In genomic region chr13:94657167-94657566, GRCh38 we compare ENCODE assay signal across 10 cellular contexts. TPM values are rescaled to one million over a fixed set of nuclear protein-coding genes. Genes with fewer than 3 reads are reported as not detected.
DNase-seq lines count a peak whose midpoint lies in the region; ATAC-seq and TF ChIP-seq lines count a peak whose summit lies in the region.
"Had no signal": no experiment of that assay in that cellular context is flagged by ENCODE, and none has a peak within 500 bp of the region (broad histone marks: within the 10 kb centered on the region; RNA-seq: fewer than 3 reads in every experiment).

No MANE protein-coding gene starts in this region.

- intact Hi-C loops in naive thymus-derived CD4-positive, alpha-beta T cell (cut with micrococcal nuclease) = no loop called here
- intact Hi-C loops in adrenal gland (cut with DNase I) = no loop called here

- whole genome bisulfite sequencing in adrenal gland, 4 donors = 84 to 96% (median 88%) methylated on average over 4 of the region's 4 CpGs

- H3K36me3 ChIP-seq in HUES48 (ENCODE audit: control insufficient read depth, insufficient read depth, low read length) (no peaks in the 10 kb centered on the region), adrenal gland (replicated peaks in 1 of 2) (no peaks in the 10 kb centered on the region)
- H3K36me3 ChIP-seq in naive thymus-derived CD4-positive, alpha-beta T cell (ENCODE audit: control insufficient read depth in 2 of 3, insufficient read depth in 3 of 3, low read length in 3 of 3) = no peaks in the 10 kb centered on the region

- no peak for TF ChIP-seq POLR2A in adrenal gland (IDR thresholded peaks at IDR 0.05)

- H3K4me3 ChIP-seq in HUES48 (ENCODE audit: low read depth, low read length) (no peak overlapping the region), adrenal gland (no peak overlapping the region)
- H3K4me3 ChIP-seq in naive thymus-derived CD4-positive, alpha-beta T cell (ENCODE audit: low read length) = no peak overlapping the region

- H3K27me3 Mint-ChIP-seq in naive thymus-derived CD4-positive, alpha-beta T cell = peaks cover 3 to 15% (median 13%) of the 10 kb centered on the region in 5 donors

- TF ChIP-seq CTCF in adrenal gland (IDR thresholded peaks at IDR 0.05) = no peak

- DNase-seq in activated CD4-positive, CD25-positive, alpha-beta regulatory T cell (lab: John Stamatoyannopoulos, UW) = no peak
- peak; percentile 64 for DNase-seq in HCEC 1CT
- DNase-seq in iris pigment epithelial cell (ENCODE audit: low read depth) = peak; percentile 28
- DNase-seq in inferior parietal cortex (ENCODE audit: extremely low spot score) = no peak
- no peak for DNase-seq in naive thymus-derived CD4-positive, alpha-beta T cell
- no peak for DNase-seq in adrenal gland
- DNase-seq: 8988T had no signal

- peak; percentile 54 to 62 for ATAC-seq in activated CD4-positive, CD25-positive, alpha-beta regulatory T cell treated with anti-CD3 and anti-CD28 coated beads, Interleukin-2, amount 50 U/mL, for 24 hours
- no peak for ATAC-seq in naive thymus-derived CD4-positive, alpha-beta T cell

- H3K4me1 ChIP-seq in HUES48 (ENCODE audit: control insufficient read depth, insufficient read depth, low read length) = peaks cover 26% of the 10 kb centered on the region
- no peaks in the 10 kb centered on the region for H3K4me1 ChIP-seq in naive thymus-derived CD4-positive, alpha-beta T cell (ENCODE audit: control insufficient read depth in 2 of 2, insufficient read depth in 2 of 2, low read length in 2 of 2)
- H3K4me1 ChIP-seq in adrenal gland (replicated peaks in 1 of 2) = no peaks in the 10 kb centered on the region

- H3K4me3 Mint-ChIP-seq in naive thymus-derived CD4-positive, alpha-beta T cell = no peak overlapping the region
- H3K4me3 Mint-ChIP-seq: dendritic cell treated with granulocyte-macrophage colony-stimulating factor and Interleukin-4, amounts not matched to agents 40 ng/mL and 50 ng/mL, for 4 days had no signal

- peaks cover 0 to 5% (median 0%) of the 10 kb centered on the region in 5 donors for H3K36me3 Mint-ChIP-seq in naive thymus-derived CD4-positive, alpha-beta T cell

- H3K9ac ChIP-seq in HUES48 (ENCODE audit: low read depth, low read length) = no peak overlapping the region

- peaks cover 0 to 3% (median 0%) of the 10 kb centered on the region in 11 donors for H3K9me3 Mint-ChIP-seq in naive thymus-derived CD4-positive, alpha-beta T cell
- H3K9me3 Mint-ChIP-seq: dendritic cell treated with granulocyte-macrophage colony-stimulating factor and Interleukin-4, amounts not matched to agents 40 ng/mL and 50 ng/mL, for 4 days had no signal

- CTCF ChIA-PET in naive thymus-derived CD4-positive, alpha-beta T cell (lab: Charles Lee) = no interaction called here

- no peaks in the 10 kb centered on the region for H3K9me3 ChIP-seq in HUES48 (ENCODE audit: control insufficient read depth, insufficient read depth, low read length)
- no peaks in the 10 kb centered on the region for H3K9me3 ChIP-seq in naive thymus-derived CD4-positive, alpha-beta T cell (ENCODE audit: control insufficient read depth in 2 of 3, low read length in 3 of 3)
- H3K9me3 ChIP-seq in adrenal gland (replicated peaks in 1 of 3) = no peaks in the 10 kb centered on the region

- peaks cover 0 to 16% (median under 1%) of the 10 kb centered on the region in 7 donors for H3K4me1 Mint-ChIP-seq in naive thymus-derived CD4-positive, alpha-beta T cell

- no peak overlapping the region for H3K27ac Mint-ChIP-seq in naive thymus-derived CD4-positive, alpha-beta T cell
- H3K27ac Mint-ChIP-seq: dendritic cell treated with granulocyte-macrophage colony-stimulating factor and Interleukin-4, amounts not matched to agents 40 ng/mL and 50 ng/mL, for 4 days had no signal

- H3K27me3 ChIP-seq in HUES48 (ENCODE audit: control insufficient read depth, insufficient read depth, low read length) (no peaks in the 10 kb centered on the region), adrenal gland (no peaks in the 10 kb centered on the region)
- H3K27me3 ChIP-seq in naive thymus-derived CD4-positive, alpha-beta T cell (ENCODE audit: control insufficient read depth in 2 of 2, insufficient read depth in 2 of 2, low read length in 2 of 2) = no peaks in the 10 kb centered on the region

- H3K27ac ChIP-seq in HUES48 (ENCODE audit: low read depth, low read length) = peak overlapping the region; percentile 36
- H3K27ac ChIP-seq in naive thymus-derived CD4-positive, alpha-beta T cell (ENCODE audit: low read depth, low read length) = no peak overlapping the region
- no peak overlapping the region for H3K27ac ChIP-seq in adrenal gland

- POLR2A ChIA-PET in naive thymus-derived CD4-positive, alpha-beta T cell (lab: Charles Lee) = no interaction called here

RNA-seq across cellular contexts. Expression of gene SOX21, which starts 55.2 kb away (rescaled TPM):
- total RNA-seq in naive thymus-derived CD4-positive, alpha-beta T cell = not detected
- not detected for polyA plus RNA-seq in naive thymus-derived CD4-positive, alpha-beta T cell
- total RNA-seq in adrenal gland = not detected
- not detected for polyA plus RNA-seq in adrenal gland

RNA-seq across cellular contexts. Expression of gene GPR180, which starts 55.5 kb away (rescaled TPM):
- 1 to 10 TPM; 1.8 to 7.0 (median 5.4) TPM for total RNA-seq in naive thymus-derived CD4-positive, alpha-beta T cell
- 1 to 10 TPM; 1.3 to 1.5 TPM for polyA plus RNA-seq in naive thymus-derived CD4-positive, alpha-beta T cell
- total RNA-seq in adrenal gland = 1 to 10 TPM; 3.1 to 5.8 (median 3.8) TPM
- 1 to 10 TPM; 1.1 to 8.0 (median 1.5) TPM for polyA plus RNA-seq in adrenal gland

Comparison
In these comparisons a context has a peak if more than half of its experiments do, and no peak if none do; other contexts are left out.
1. DNase-seq: peak in HCEC 1CT (single experiment) and iris pigment epithelial cell (single experiment); none in activated CD4-positive, CD25-positive, alpha-beta regulatory T cell (0 of 4), inferior parietal cortex (single experiment), naive thymus-derived CD4-positive, alpha-beta T cell (0 of 9) and adrenal gland (0 of 7).